22 cellular contexts compared by ENCODE assay signal in the genomic region with DNA sequence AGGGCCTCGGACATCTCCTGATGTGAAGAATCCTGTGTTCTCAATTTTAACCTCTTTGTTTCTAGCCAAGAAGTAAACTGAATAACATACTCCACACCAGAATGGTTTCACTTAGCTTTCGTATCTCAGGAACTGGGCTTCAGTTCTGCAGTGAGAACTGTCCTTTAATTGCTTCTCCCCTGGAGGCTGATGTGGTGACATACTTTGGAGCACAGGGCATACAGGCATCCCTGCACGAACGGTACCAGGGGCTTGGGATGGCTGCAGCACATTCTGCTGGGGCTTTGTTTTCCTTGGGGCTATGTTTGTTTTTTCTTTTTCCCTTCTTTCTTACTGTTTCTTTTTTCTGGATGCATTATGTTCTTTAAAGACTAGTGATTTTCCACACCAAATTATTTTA.
"Had no signal": no experiment of that assay in that cellular context is flagged by ENCODE, and none has a peak within 500 bp of the region (broad histone marks: within the 10 kb centered on the region; RNA-seq: fewer than 3 reads in every experiment).

No MANE protein-coding gene starts in this region.

- DNase-seq: activated CD4-positive, alpha-beta T cell treated with anti-CD3 and anti-CD28 coated beads for 1 hour; activated CD4-positive, alpha-beta T cell treated with anti-CD3 and anti-CD28 coated beads, Interleukin-2, amount 50 U/mL, for 1 hour; activated CD8-positive, alpha-beta T cell treated with anti-CD3 and anti-CD28 coated beads, Interleukin-2, amount 10 ng/mL, durations not matched to agents 7 days and 5 days; activated gamma-delta T cell; aorta; effector CD8-positive, alpha-beta T cell; foreskin keratinocyte; left ventricle myocardium inferior; pancreas; psoas muscle; stimulated activated CD4-positive, alpha-beta T cell treated with anti-CD3 and anti-CD28 coated beads, Interleukin-12 subunit alpha, Interleukin-12 subunit beta, amount 100 ng/mL, for 4 hours; substantia nigra; thyroid gland had no signal

- H3K27me3 ChIP-seq: foreskin keratinocyte, pancreas, right atrium auricular region, thyroid gland had no signal

- H3K9me3 Mint-ChIP-seq: activated naive CD4-positive, alpha-beta T cell treated with anti-CD3 and anti-CD28 coated beads, Interleukin-2, amount 50 U/mL, for 72 hours; activated T-helper 1 cell treated with anti-CD3 and anti-CD28 coated beads, Interleukin-12 subunit alpha, Interleukin-12 subunit beta, Interleukin-2, Interleukin-4 antibody, amounts not matched to agents 30 ng/mL and 10 ng/mL and 1 ng/mL, durations not matched to agents 14 hours and 24 hours and 36 hours; brain; mesothelial cell of epicardium; natural killer cell treated with Interleukin-12 subunit alpha and Interleukin-12 subunit beta and Interleukin-15 and Interleukin-18, amount 100 ng/mL, for 72 hours; stimulated activated naive CD8-positive, alpha-beta T cell treated with anti-CD3 and anti-CD28 coated beads, Interleukin-15, Interleukin-2, amounts not matched to agents 100 ng/mL and 50 ng/mL, for 24 hours; T-helper 2 cell treated with Interferon-gamma antibody and Interleukin-4, amounts not matched to agents 5 μg/mL and 100 μg/mL, for 36 hours had no signal

- ATAC-seq: activated CD8-positive, alpha-beta T cell treated with anti-CD3 and anti-CD28 coated beads, Interleukin-2, amount 10 ng/mL, durations not matched to agents 7 days and 5 days; activated naive CD4-positive, alpha-beta T cell treated with anti-CD3 and anti-CD28 coated beads, Interleukin-2, amount 50 U/mL, for 72 hours; foreskin keratinocyte; natural killer cell treated with Interleukin-12 subunit alpha and Interleukin-12 subunit beta and Interleukin-15 and Interleukin-18, amount 100 ng/mL, for 72 hours; pancreas; psoas muscle had no signal

- H3K27ac Mint-ChIP-seq: activated CD8-positive, alpha-beta T cell treated with anti-CD3 and anti-CD28 coated beads, Interleukin-2, amount 10 ng/mL, durations not matched to agents 7 days and 5 days; activated naive CD4-positive, alpha-beta T cell treated with anti-CD3 and anti-CD28 coated beads, Interleukin-2, amount 50 U/mL, for 72 hours; activated T-helper 1 cell treated with anti-CD3 and anti-CD28 coated beads, Interleukin-12 subunit alpha, Interleukin-12 subunit beta, Interleukin-2, Interleukin-4 antibody, amounts not matched to agents 30 ng/mL and 10 ng/mL and 1 ng/mL, durations not matched to agents 14 hours and 24 hours and 36 hours; mesothelial cell of epicardium; natural killer cell treated with Interleukin-12 subunit alpha and Interleukin-12 subunit beta and Interleukin-15 and Interleukin-18, amount 100 ng/mL, for 72 hours; stimulated activated naive CD8-positive, alpha-beta T cell treated with anti-CD3 and anti-CD28 coated beads, Interleukin-15, Interleukin-2, amounts not matched to agents 100 ng/mL and 50 ng/mL, for 24 hours; T-helper 2 cell treated with Interferon-gamma antibody and Interleukin-4, amounts not matched to agents 5 μg/mL and 100 μg/mL, for 36 hours had no signal

- H3K9me3 ChIP-seq: left ventricle myocardium inferior, pancreas, psoas muscle, right atrium auricular region, thyroid gland had no signal

- H3K27ac ChIP-seq: foreskin keratinocyte, left ventricle myocardium inferior, pancreas, psoas muscle, right atrium auricular region, thyroid gland, VCaP had no signal

- H3K4me1 ChIP-seq: foreskin keratinocyte, left ventricle myocardium inferior, pancreas, psoas muscle, right atrium auricular region had no signal

- H3K36me3 ChIP-seq: left ventricle myocardium inferior, pancreas, right atrium auricular region, thyroid gland had no signal

- H3K4me3 Mint-ChIP-seq: activated CD8-positive, alpha-beta T cell treated with anti-CD3 and anti-CD28 coated beads, Interleukin-2, amount 10 ng/mL, durations not matched to agents 7 days and 5 days; activated T-helper 1 cell treated with anti-CD3 and anti-CD28 coated beads, Interleukin-12 subunit alpha, Interleukin-12 subunit beta, Interleukin-2, Interleukin-4 antibody, amounts not matched to agents 30 ng/mL and 10 ng/mL and 1 ng/mL, durations not matched to agents 14 hours and 24 hours and 36 hours; mesothelial cell of epicardium; natural killer cell treated with Interleukin-12 subunit alpha and Interleukin-12 subunit beta and Interleukin-15 and Interleukin-18, amount 100 ng/mL, for 72 hours; stimulated activated naive CD8-positive, alpha-beta T cell treated with anti-CD3 and anti-CD28 coated beads, Interleukin-15, Interleukin-2, amounts not matched to agents 100 ng/mL and 50 ng/mL, for 24 hours; T-helper 2 cell treated with Interferon-gamma antibody and Interleukin-4, amounts not matched to agents 5 μg/mL and 100 μg/mL, for 36 hours had no signal

- H3K27me3 Mint-ChIP-seq: stimulated activated naive CD8-positive, alpha-beta T cell treated with anti-CD3 and anti-CD28 coated beads, Interleukin-15, Interleukin-2, amounts not matched to agents 100 ng/mL and 50 ng/mL, for 24 hours had no signal

- H3K36me3 Mint-ChIP-seq: activated naive CD4-positive, alpha-beta T cell treated with anti-CD3 and anti-CD28 coated beads, Interleukin-2, amount 50 U/mL, for 72 hours; brain; mesothelial cell of epicardium; natural killer cell treated with Interleukin-12 subunit alpha and Interleukin-12 subunit beta and Interleukin-15 and Interleukin-18, amount 100 ng/mL, for 72 hours had no signal

- H3K4me3 ChIP-seq: left ventricle myocardium inferior, pancreas, psoas muscle, right atrium auricular region, thyroid gland had no signal
